19 cellular contexts compared by ENCODE assay signal in genomic region chrX:43815209-43815608, GRCh38.
"Had no signal": no experiment of that assay in that cellular context is flagged by ENCODE, and none has a peak within 500 bp of the region (broad histone marks: within the 10 kb centered on the region; RNA-seq: fewer than 3 reads in every experiment).

No MANE protein-coding gene starts in this region.

- H3K4me3 ChIP-seq: esophagus squamous epithelium, left lung, lung, psoas muscle, stomach, thoracic aorta had no signal

- DNase-seq: central memory CD4-positive, alpha-beta T cell; effector memory CD4-positive, alpha-beta T cell; esophagus squamous epithelium; immature natural killer cell; left lung; mesenchymal stem cell; midbrain; psoas muscle; retina; small intestine; stimulated activated CD4-positive, alpha-beta T cell treated with anti-CD3 and anti-CD28 coated beads, Interleukin-12 subunit alpha, Interleukin-12 subunit beta, amount 100 ng/mL, for 4 hours; stimulated activated naive CD4-positive, alpha-beta T cell; stomach; substantia nigra; trophoblast cell had no signal

- H3K9me3 ChIP-seq: esophagus squamous epithelium, left lung, psoas muscle, stomach, thoracic aorta had no signal

- H3K27ac ChIP-seq: epithelial cell of prostate, esophagus squamous epithelium, left lung, psoas muscle, stomach had no signal

- H3K4me1 ChIP-seq: esophagus squamous epithelium, left lung, stomach had no signal

- H3K27me3 ChIP-seq: esophagus squamous epithelium, stomach had no signal

- ATAC-seq: left lung; natural killer cell treated with Interleukin-12 subunit alpha and Interleukin-12 subunit beta and Interleukin-15 and Interleukin-18, amount 100 ng/mL, for 72 hours had no signal

- H3K36me3 ChIP-seq: esophagus squamous epithelium, left lung, stomach, thoracic aorta had no signal
